Comparison of ENCODE assay signal across 1 cellular context in the genomic region with DNA sequence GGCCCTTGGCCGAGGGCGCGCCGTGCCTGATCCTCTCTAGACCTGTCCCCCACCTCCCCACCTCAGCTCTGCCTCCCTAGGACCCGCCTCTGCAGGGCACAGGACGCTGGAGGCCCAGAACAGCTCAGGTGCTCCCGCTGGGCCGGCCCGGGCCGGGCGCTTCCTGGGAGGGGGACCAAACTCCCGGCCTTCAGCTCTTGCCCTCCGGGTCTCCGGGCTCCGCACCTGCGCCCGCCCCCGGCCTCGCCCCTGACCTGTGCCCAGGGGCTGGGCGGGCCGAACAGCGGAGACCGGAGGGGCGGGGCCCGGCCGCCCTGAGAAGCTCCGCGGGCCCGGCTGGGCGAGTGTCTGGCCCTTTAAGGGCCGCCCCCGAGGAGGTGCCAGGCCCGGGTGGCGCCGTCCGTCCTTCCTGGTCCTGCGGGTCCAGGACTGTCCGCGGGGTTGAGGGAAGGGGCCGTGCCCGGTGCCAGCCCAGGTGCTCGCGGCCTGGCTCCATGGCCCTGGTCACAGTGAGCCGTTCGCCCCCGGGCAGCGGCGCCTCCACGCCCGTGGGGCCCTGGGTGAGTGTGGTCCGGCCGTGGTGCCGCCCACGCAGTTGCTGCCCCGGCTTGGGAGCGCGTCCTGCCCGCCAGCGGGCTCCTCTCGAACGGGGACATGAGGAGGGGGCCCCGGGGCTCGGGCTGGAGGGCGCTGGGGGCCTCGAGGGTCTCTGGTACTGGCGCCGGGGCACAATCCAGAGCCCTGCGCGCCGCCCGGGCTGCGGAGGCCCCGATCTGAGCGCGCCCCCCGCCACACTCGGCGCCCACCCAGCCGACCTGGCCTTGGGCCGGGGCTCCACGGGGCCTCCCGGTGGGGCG.
TF ChIP-seq lines count a peak whose summit lies in the region.

A gene with protein sequence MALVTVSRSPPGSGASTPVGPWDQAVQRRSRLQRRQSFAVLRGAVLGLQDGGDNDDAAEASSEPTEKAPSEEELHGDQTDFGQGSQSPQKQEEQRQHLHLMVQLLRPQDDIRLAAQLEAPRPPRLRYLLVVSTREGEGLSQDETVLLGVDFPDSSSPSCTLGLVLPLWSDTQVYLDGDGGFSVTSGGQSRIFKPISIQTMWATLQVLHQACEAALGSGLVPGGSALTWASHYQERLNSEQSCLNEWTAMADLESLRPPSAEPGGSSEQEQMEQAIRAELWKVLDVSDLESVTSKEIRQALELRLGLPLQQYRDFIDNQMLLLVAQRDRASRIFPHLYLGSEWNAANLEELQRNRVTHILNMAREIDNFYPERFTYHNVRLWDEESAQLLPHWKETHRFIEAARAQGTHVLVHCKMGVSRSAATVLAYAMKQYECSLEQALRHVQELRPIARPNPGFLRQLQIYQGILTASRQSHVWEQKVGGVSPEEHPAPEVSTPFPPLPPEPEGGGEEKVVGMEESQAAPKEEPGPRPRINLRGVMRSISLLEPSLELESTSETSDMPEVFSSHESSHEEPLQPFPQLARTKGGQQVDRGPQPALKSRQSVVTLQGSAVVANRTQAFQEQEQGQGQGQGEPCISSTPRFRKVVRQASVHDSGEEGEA (plus strand): TSS at position 399 of the 857 bp plus-strand sequence. CDS start 96 bp downstream, at position 495.

TF ChIP-seq in HepG2, 621 proteins besides CTCF, POLR2A, EP300 and RAD21 (continued from another document and continues in another):
- TF ChIP-seq, protein P1, sequence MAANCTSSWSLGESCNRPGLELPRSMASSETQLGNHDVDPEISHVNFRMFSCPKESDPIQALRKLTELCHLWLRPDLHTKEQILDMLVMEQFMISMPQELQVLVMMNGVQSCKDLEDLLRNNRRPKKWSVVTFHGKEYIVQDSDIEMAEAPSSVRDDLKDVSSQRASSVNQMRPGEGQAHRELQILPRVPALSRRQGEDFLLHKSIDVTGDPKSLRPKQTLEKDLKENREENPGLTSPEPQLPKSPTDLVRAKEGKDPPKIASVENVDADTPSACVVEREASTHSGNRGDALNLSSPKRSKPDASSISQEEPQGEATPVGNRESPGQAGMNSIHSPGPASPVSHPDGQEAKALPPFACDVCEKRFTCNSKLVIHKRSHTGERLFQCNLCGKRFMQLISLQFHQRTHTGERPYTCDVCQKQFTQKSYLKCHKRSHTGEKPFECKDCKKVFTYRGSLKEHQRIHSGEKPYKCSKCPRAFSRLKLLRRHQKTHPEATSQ (CRISPR knock-in tag; IDR thresholded peaks at IDR 0.05; ENCODE audit: borderline replicate concordance): no peak
- TF ChIP-seq, protein P2, sequence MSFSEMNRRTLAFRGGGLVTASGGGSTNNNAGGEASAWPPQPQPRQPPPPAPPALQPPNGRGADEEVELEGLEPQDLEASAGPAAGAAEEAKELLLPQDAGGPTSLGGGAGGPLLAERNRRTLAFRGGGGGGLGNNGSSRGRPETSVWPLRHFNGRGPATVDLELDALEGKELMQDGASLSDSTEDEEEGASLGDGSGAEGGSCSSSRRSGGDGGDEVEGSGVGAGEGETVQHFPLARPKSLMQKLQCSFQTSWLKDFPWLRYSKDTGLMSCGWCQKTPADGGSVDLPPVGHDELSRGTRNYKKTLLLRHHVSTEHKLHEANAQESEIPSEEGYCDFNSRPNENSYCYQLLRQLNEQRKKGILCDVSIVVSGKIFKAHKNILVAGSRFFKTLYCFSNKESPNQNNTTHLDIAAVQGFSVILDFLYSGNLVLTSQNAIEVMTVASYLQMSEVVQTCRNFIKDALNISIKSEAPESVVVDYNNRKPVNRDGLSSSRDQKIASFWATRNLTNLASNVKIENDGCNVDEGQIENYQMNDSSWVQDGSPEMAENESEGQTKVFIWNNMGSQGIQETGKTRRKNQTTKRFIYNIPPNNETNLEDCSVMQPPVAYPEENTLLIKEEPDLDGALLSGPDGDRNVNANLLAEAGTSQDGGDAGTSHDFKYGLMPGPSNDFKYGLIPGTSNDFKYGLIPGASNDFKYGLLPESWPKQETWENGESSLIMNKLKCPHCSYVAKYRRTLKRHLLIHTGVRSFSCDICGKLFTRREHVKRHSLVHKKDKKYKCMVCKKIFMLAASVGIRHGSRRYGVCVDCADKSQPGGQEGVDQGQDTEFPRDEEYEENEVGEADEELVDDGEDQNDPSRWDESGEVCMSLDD (CRISPR knock-in tag; IDR thresholded peaks at IDR 0.05; ENCODE audit: borderline replicate concordance): no peak
- TF ChIP-seq ZNF790 (CRISPR knock-in tag; IDR thresholded peaks at IDR 0.05; ENCODE audit: borderline replicate concordance) (no peak; the same call in 1 of the 2 replicates), NR1H2 (CRISPR knock-in tag; IDR thresholded peaks at IDR 0.05; ENCODE audit: borderline replicate concordance, low read depth) (no peak), ZNF766 (CRISPR knock-in tag; IDR thresholded peaks at IDR 0.05; ENCODE audit: borderline replicate concordance) (no peak), DR1 (CRISPR knock-in tag; IDR thresholded peaks at IDR 0.05) (no peak), ZNF484 (CRISPR knock-in tag; IDR thresholded peaks at IDR 0.05; ENCODE audit: borderline replicate concordance, low read depth) (no peak), REPIN1 (CRISPR knock-in tag; IDR thresholded peaks at IDR 0.05; ENCODE audit: borderline replicate concordance, low read depth) (no peak), ARID2 (CRISPR knock-in tag; IDR thresholded peaks at IDR 0.05; ENCODE audit: borderline replicate concordance) (no peak), XRCC5 (optimal IDR thresholded peaks at IDR 0.05; ENCODE audit: low read length) (peak; percentile 25), ONECUT2 (CRISPR knock-in tag; IDR thresholded peaks at IDR 0.05) (no peak), ZNF260 (CRISPR knock-in tag; IDR thresholded peaks at IDR 0.05; ENCODE audit: borderline replicate concordance, low read depth) (no peak), ZNF331 (CRISPR knock-in tag; IDR thresholded peaks at IDR 0.05) (peak; percentile 43; the same call in 1 of the 2 replicates), ZNF329 (CRISPR knock-in tag; IDR thresholded peaks at IDR 0.05; ENCODE audit: low read depth) (no peak), GLI4 (CRISPR knock-in tag; IDR thresholded peaks at IDR 0.05; ENCODE audit: borderline replicate concordance) (no peak), RFX3 (CRISPR knock-in tag; IDR thresholded peaks at IDR 0.05) (no peak), ZNF557 (CRISPR knock-in tag; IDR thresholded peaks at IDR 0.05) (no peak), PPARG (CRISPR knock-in tag; conservative IDR thresholded peaks at IDR 0.05) (no peak), CHD4 (IDR thresholded peaks at IDR 0.05; ENCODE audit: borderline replicate concordance, low read length) (no peak), ZNF567 (CRISPR knock-in tag; IDR thresholded peaks at IDR 0.05; ENCODE audit: borderline replicate concordance) (no peak), FOXP1 (IDR thresholded peaks at IDR 0.05) (no peak), FOXP1 (CRISPR knock-in tag; IDR thresholded peaks at IDR 0.05) (no peak), ZNF614 (CRISPR knock-in tag; IDR thresholded peaks at IDR 0.05; ENCODE audit: borderline replicate concordance) (no peak), ZFAT (CRISPR knock-in tag; conservative IDR thresholded peaks at IDR 0.05) (no peak), ZNF496 (CRISPR knock-in tag; IDR thresholded peaks at IDR 0.05; ENCODE audit: insufficient replicate concordance) (no peak), MAF1 (CRISPR knock-in tag; IDR thresholded peaks at IDR 0.05; ENCODE audit: borderline replicate concordance) (no peak)
- TF ChIP-seq, protein P3, sequence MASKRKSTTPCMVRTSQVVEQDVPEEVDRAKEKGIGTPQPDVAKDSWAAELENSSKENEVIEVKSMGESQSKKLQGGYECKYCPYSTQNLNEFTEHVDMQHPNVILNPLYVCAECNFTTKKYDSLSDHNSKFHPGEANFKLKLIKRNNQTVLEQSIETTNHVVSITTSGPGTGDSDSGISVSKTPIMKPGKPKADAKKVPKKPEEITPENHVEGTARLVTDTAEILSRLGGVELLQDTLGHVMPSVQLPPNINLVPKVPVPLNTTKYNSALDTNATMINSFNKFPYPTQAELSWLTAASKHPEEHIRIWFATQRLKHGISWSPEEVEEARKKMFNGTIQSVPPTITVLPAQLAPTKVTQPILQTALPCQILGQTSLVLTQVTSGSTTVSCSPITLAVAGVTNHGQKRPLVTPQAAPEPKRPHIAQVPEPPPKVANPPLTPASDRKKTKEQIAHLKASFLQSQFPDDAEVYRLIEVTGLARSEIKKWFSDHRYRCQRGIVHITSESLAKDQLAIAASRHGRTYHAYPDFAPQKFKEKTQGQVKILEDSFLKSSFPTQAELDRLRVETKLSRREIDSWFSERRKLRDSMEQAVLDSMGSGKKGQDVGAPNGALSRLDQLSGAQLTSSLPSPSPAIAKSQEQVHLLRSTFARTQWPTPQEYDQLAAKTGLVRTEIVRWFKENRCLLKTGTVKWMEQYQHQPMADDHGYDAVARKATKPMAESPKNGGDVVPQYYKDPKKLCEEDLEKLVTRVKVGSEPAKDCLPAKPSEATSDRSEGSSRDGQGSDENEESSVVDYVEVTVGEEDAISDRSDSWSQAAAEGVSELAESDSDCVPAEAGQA (IDR thresholded peaks at IDR 0.05; ENCODE audit: low read depth): no peak
- TF ChIP-seq, protein P3 (CRISPR knock-in tag; IDR thresholded peaks at IDR 0.05; ENCODE audit: borderline replicate concordance): no peak
- TF ChIP-seq, protein P4, sequence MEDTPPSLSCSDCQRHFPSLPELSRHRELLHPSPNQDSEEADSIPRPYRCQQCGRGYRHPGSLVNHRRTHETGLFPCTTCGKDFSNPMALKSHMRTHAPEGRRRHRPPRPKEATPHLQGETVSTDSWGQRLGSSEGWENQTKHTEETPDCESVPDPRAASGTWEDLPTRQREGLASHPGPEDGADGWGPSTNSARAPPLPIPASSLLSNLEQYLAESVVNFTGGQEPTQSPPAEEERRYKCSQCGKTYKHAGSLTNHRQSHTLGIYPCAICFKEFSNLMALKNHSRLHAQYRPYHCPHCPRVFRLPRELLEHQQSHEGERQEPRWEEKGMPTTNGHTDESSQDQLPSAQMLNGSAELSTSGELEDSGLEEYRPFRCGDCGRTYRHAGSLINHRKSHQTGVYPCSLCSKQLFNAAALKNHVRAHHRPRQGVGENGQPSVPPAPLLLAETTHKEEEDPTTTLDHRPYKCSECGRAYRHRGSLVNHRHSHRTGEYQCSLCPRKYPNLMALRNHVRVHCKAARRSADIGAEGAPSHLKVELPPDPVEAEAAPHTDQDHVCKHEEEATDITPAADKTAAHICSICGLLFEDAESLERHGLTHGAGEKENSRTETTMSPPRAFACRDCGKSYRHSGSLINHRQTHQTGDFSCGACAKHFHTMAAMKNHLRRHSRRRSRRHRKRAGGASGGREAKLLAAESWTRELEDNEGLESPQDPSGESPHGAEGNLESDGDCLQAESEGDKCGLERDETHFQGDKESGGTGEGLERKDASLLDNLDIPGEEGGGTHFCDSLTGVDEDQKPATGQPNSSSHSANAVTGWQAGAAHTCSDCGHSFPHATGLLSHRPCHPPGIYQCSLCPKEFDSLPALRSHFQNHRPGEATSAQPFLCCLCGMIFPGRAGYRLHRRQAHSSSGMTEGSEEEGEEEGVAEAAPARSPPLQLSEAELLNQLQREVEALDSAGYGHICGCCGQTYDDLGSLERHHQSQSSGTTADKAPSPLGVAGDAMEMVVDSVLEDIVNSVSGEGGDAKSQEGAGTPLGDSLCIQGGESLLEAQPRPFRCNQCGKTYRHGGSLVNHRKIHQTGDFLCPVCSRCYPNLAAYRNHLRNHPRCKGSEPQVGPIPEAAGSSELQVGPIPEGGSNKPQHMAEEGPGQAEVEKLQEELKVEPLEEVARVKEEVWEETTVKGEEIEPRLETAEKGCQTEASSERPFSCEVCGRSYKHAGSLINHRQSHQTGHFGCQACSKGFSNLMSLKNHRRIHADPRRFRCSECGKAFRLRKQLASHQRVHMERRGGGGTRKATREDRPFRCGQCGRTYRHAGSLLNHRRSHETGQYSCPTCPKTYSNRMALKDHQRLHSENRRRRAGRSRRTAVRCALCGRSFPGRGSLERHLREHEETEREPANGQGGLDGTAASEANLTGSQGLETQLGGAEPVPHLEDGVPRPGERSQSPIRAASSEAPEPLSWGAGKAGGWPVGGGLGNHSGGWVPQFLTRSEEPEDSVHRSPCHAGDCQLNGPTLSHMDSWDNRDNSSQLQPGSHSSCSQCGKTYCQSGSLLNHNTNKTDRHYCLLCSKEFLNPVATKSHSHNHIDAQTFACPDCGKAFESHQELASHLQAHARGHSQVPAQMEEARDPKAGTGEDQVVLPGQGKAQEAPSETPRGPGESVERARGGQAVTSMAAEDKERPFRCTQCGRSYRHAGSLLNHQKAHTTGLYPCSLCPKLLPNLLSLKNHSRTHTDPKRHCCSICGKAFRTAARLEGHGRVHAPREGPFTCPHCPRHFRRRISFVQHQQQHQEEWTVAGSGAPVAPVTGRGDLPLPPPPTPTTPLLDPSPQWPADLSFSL (CRISPR knock-in tag; IDR thresholded peaks at IDR 0.05): no peak
- TF ChIP-seq, protein P5, sequence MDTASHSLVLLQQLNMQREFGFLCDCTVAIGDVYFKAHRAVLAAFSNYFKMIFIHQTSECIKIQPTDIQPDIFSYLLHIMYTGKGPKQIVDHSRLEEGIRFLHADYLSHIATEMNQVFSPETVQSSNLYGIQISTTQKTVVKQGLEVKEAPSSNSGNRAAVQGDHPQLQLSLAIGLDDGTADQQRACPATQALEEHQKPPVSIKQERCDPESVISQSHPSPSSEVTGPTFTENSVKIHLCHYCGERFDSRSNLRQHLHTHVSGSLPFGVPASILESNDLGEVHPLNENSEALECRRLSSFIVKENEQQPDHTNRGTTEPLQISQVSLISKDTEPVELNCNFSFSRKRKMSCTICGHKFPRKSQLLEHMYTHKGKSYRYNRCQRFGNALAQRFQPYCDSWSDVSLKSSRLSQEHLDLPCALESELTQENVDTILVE (CRISPR knock-in tag; IDR thresholded peaks at IDR 0.05): no peak
- TF ChIP-seq, protein P6, sequence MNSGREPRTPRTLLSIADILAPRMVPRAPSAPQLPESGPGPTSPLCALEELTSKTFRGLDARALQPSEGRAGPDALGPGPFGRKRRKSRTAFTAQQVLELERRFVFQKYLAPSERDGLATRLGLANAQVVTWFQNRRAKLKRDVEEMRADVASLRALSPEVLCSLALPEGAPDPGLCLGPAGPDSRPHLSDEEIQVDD (CRISPR knock-in tag; IDR thresholded peaks at IDR 0.05; ENCODE audit: borderline replicate concordance): no peak; the same call in 1 of the 2 replicates
- TF ChIP-seq, protein P7, sequence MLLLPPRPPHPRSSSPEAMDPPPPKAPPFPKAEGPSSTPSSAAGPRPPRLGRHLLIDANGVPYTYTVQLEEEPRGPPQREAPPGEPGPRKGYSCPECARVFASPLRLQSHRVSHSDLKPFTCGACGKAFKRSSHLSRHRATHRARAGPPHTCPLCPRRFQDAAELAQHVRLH (CRISPR knock-in tag; IDR thresholded peaks at IDR 0.05; ENCODE audit: borderline replicate concordance, low read depth): no peak; the same call in 1 of the 2 replicates
